In the genomic region with DNA sequence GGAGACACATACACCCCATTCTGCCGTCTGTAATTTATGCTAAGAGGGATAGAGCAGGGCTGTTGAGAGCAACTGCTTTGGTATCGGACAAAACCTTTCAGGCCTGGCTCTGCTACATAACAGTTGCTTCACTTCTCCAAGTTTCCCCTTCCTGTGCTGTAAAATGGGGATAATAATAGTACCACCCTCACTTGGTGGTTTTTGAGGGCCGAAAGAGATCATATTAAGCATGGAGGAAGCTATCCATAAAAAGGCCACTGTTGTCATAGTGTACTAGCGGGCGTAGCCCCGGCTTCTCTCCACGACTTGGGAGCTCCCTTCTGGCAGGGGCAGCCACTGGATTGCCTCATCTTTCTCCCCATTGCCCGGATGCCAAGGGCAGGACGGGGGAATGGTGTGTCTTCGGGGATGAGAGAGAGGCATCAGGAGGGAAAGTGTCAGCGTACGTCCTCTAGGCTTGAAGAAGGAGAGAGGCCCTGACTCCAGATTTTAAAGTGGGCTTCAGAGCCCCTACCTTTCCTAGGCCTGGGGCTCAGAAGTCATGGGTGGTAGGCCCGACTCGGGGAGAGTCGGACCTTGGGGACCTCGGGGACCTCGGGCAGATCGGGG, we compare ENCODE assay signal across 8 cellular contexts. TPM values are rescaled to one million over a fixed set of nuclear protein-coding genes. Genes with fewer than 3 reads are reported as not detected.
DNase-seq lines count a peak whose midpoint lies in the region; ATAC-seq and TF ChIP-seq lines count a peak whose summit lies in the region.

No MANE protein-coding gene starts in this region.

- H3K36me3 ChIP-seq in left lung (peaks cover 0 to 17% of the 10 kb centered on the region in 2 donors), tibial nerve (no peaks in the 10 kb centered on the region)

- TF ChIP-seq CTCF in left lung (IDR thresholded peaks at IDR 0.05) (no peak), tibial nerve (IDR thresholded peaks at IDR 0.05) (no peak)

- H3K4me1 Mint-ChIP-seq in activated T-cell treated with anti-CD3 and anti-CD28 coated beads, Interleukin-2, amount 50 U/mL, for 4 hours (ENCODE audit: low read depth): peaks cover 19% of the 10 kb centered on the region
- H3K4me1 Mint-ChIP-seq in activated naive CD8-positive, alpha-beta T cell treated with anti-CD3 and anti-CD28 coated beads, Interleukin-2, amount 10 ng/mL, durations not matched to agents 7 days and 5 days: peaks cover 10% of the 10 kb centered on the region

- intact Hi-C loops in left lung (cut with DNase I): no loop called here

- POLR2A ChIA-PET in activated naive CD8-positive, alpha-beta T cell treated with anti-CD3 and anti-CD28 coated beads, Interleukin-2, amount 10 ng/mL, durations not matched to agents 7 days and 5 days (lab: Charles Lee): no interaction called here

- H3K27ac ChIP-seq in left lung (peak overlapping the region; percentile 48 to 79), tibial nerve (peak overlapping the region; percentile 63 to 85 (median 74))

- no peaks in the 10 kb centered on the region for H3K9me3 Mint-ChIP-seq in activated T-cell treated with anti-CD3 and anti-CD28 coated beads, Interleukin-2, amount 50 U/mL, for 4 hours
- no peaks in the 10 kb centered on the region for H3K9me3 Mint-ChIP-seq in activated naive CD8-positive, alpha-beta T cell treated with anti-CD3 and anti-CD28 coated beads, Interleukin-2, amount 10 ng/mL, durations not matched to agents 7 days and 5 days

- no peaks in the 10 kb centered on the region for H3K27me3 Mint-ChIP-seq in activated T-cell treated with anti-CD3 and anti-CD28 coated beads, Interleukin-2, amount 50 U/mL, for 4 hours (ENCODE audit: low read depth)
- peaks cover 4% of the 10 kb centered on the region for H3K27me3 Mint-ChIP-seq in activated naive CD8-positive, alpha-beta T cell treated with anti-CD3 and anti-CD28 coated beads, Interleukin-2, amount 10 ng/mL, durations not matched to agents 7 days and 5 days

- no peak for DNase-seq in activated T-cell treated with anti-CD3 and anti-CD28 coated beads, Interleukin-2, amount 50 U/mL, for 4 hours
- no peak for DNase-seq in activated T-cell treated with anti-CD3 and anti-CD28 coated beads for 4 hours
- DNase-seq in activated naive CD8-positive, alpha-beta T cell treated with anti-CD3 and anti-CD28 coated beads, Interleukin-2, amount 10 ng/mL, durations not matched to agents 7 days and 5 days: no peak
- DNase-seq in left lung: no peak
- no peak for DNase-seq in tibial nerve (ENCODE audit: low spot score in 2 of 2)
- DNase-seq in GDM1 (lab: John Stamatoyannopoulos, UW): no peak

- peaks cover 6 to 49% of the 10 kb centered on the region in 2 donors for H3K4me1 ChIP-seq in left lung
- peaks cover 0 to 50% (median 37%) of the 10 kb centered on the region in 4 donors for H3K4me1 ChIP-seq in tibial nerve

- H3K4me3 ChIP-seq in left lung (peak overlapping the region; percentile 65 to 73), tibial nerve (peak overlapping the region in 3 of 4 donors; percentile 45 to 81 (median 61))

- TF ChIP-seq POLR2A in tibial nerve (IDR thresholded peaks at IDR 0.05): no peak

- TF ChIP-seq EP300 in tibial nerve (IDR thresholded peaks at IDR 0.05): no peak

- peaks cover 0 to 26% of the 10 kb centered on the region in 2 donors for H3K27me3 ChIP-seq in left lung
- H3K27me3 ChIP-seq in tibial nerve: no peaks in the 10 kb centered on the region

- H3K4me3 Mint-ChIP-seq in activated T-cell treated with anti-CD3 and anti-CD28 coated beads, Interleukin-2, amount 50 U/mL, for 4 hours: peak overlapping the region; percentile 93
- H3K4me3 Mint-ChIP-seq in activated naive CD8-positive, alpha-beta T cell treated with anti-CD3 and anti-CD28 coated beads, Interleukin-2, amount 10 ng/mL, durations not matched to agents 7 days and 5 days: peak overlapping the region; percentile 91

- H3K9me3 ChIP-seq in left lung (no peaks in the 10 kb centered on the region), tibial nerve (no peaks in the 10 kb centered on the region)

- WGBS in tibial nerve, 2 donors: 38 to 52% methylated on average over 15 to 18 of the region's 18 CpGs

- H3K36me3 Mint-ChIP-seq in activated T-cell treated with anti-CD3 and anti-CD28 coated beads, Interleukin-2, amount 50 U/mL, for 4 hours (ENCODE audit: insufficient read depth): peaks cover 15% of the 10 kb centered on the region
- H3K36me3 Mint-ChIP-seq in activated naive CD8-positive, alpha-beta T cell treated with anti-CD3 and anti-CD28 coated beads, Interleukin-2, amount 10 ng/mL, durations not matched to agents 7 days and 5 days: no peaks in the 10 kb centered on the region

- no peak overlapping the region for H3K27ac Mint-ChIP-seq in activated naive CD8-positive, alpha-beta T cell treated with anti-CD3 and anti-CD28 coated beads, Interleukin-2, amount 10 ng/mL, durations not matched to agents 7 days and 5 days

- ATAC-seq in activated T-cell treated with anti-CD3 and anti-CD28 coated beads, Interleukin-2, amount 50 U/mL, for 4 hours: no peak
- no peak for ATAC-seq in activated naive CD8-positive, alpha-beta T cell treated with anti-CD3 and anti-CD28 coated beads, Interleukin-2, amount 10 ng/mL, durations not matched to agents 7 days and 5 days (ENCODE audit: low read depth)
- ATAC-seq in left lung (peak; percentile 4), GM18498 (IDR thresholded peaks at IDR 0.05; ENCODE audit: unreplicated experiment) (no peak), HG02759 (IDR thresholded peaks at IDR 0.05; ENCODE audit: unreplicated experiment) (no peak)

RNA-seq across cellular contexts. Expression of gene MFSD2A, which starts 0.6 kb away (rescaled TPM):
- total RNA-seq in activated T-cell treated with anti-CD3 and anti-CD28 coated beads, Interleukin-2, amount 50 U/mL, for 4 hours: 10 to 100 TPM; 31.0 to 35.6 (median 31.8) TPM
- total RNA-seq in activated naive CD8-positive, alpha-beta T cell treated with anti-CD3 and anti-CD28 coated beads, Interleukin-2, amount 10 ng/mL, durations not matched to agents 7 days and 5 days: 1 to 10 TPM; 1.9 to 2.7 TPM
- total RNA-seq in left lung (100 to 1,000 TPM in 1 of 2 donors, 10 to 100 TPM in 1; 98.0 to 114 TPM), tibial nerve (10 to 100 TPM in 3 of 4 donors, 1 to 10 TPM in 1; 6.0 to 24.3 (median 18.1) TPM)

RNA-seq across cellular contexts. Expression of gene MYCL, which starts 52.6 kb away (rescaled TPM):
- under 1 TPM; 0.08 to 0.38 (median 0.18) TPM for total RNA-seq in activated T-cell treated with anti-CD3 and anti-CD28 coated beads, Interleukin-2, amount 50 U/mL, for 4 hours
- total RNA-seq in activated naive CD8-positive, alpha-beta T cell treated with anti-CD3 and anti-CD28 coated beads, Interleukin-2, amount 10 ng/mL, durations not matched to agents 7 days and 5 days: under 1 TPM in 1 of 2 experiments, not detected in 1; 0.34 TPM
- 1 to 10 TPM; 2.7 to 4.3 TPM for total RNA-seq in left lung
- total RNA-seq in tibial nerve: 1 to 10 TPM in 1 of 4 donors, under 1 TPM in 3; 0.30 to 1.8 (median 0.86) TPM
